19 cellular contexts compared by ENCODE assay signal in genomic region chr4:61041527-61041926, GRCh38.
DNase-seq lines count a peak whose midpoint lies in the region; TF ChIP-seq lines count a peak whose summit lies in the region.
"Had no signal": no experiment of that assay in that cellular context is flagged by ENCODE, and none has a peak within 500 bp of the region (broad histone marks: within the 10 kb centered on the region; RNA-seq: fewer than 3 reads in every experiment).

No MANE protein-coding gene starts in this region.

- H3K9ac ChIP-seq in NT2/D1 (ENCODE audit: insufficient read length, low read depth) (no peak overlapping the region), endodermal cell (ENCODE audit: extremely low read depth, low read length, poor library complexity, severe bottlenecking) (no peak overlapping the region)
- H3K9ac ChIP-seq: SK-N-SH had no signal

- H3K4me1 Mint-ChIP-seq in MCF 10A (ENCODE audit: insufficient read depth, unreplicated experiment) (no peaks in the 10 kb centered on the region), endodermal cell (no peaks in the 10 kb centered on the region)
- H3K4me1 Mint-ChIP-seq in activated T-helper 2 cell treated with anti-CD3 and anti-CD28 coated beads, Interferon-gamma antibody, Interleukin-2, Interleukin-4, amounts not matched to agents 10 μg/mL and 5 μg/mL and 100 μg/mL, durations not matched to agents 14 hours and 24 hours and 36 hours (ENCODE audit: low read depth) = no peaks in the 10 kb centered on the region
- H3K4me1 Mint-ChIP-seq: CD4-positive, CD25-positive, alpha-beta regulatory T cell; T-cell had no signal

- H3K36me3 Mint-ChIP-seq in MCF 10A (ENCODE audit: insufficient read depth, unreplicated experiment) (no peaks in the 10 kb centered on the region), endodermal cell (ENCODE audit: low read depth) (no peaks in the 10 kb centered on the region)
- no peaks in the 10 kb centered on the region for H3K36me3 Mint-ChIP-seq in activated T-helper 2 cell treated with anti-CD3 and anti-CD28 coated beads, Interferon-gamma antibody, Interleukin-2, Interleukin-4, amounts not matched to agents 10 μg/mL and 5 μg/mL and 100 μg/mL, durations not matched to agents 14 hours and 24 hours and 36 hours (ENCODE audit: low read depth)
- H3K36me3 Mint-ChIP-seq: CD4-positive, CD25-positive, alpha-beta regulatory T cell; T-cell had no signal

- H3K27ac ChIP-seq in breast epithelium = no peak overlapping the region
- no peak overlapping the region for H3K27ac ChIP-seq in endodermal cell (ENCODE audit: low read depth, low read length)
- no peak overlapping the region for H3K27ac ChIP-seq in testis

- H3K36me3 ChIP-seq in breast epithelium = no peaks in the 10 kb centered on the region
- no peaks in the 10 kb centered on the region for H3K36me3 ChIP-seq in NT2/D1 (ENCODE audit: insufficient read depth, insufficient read length, low read length)
- H3K36me3 ChIP-seq in endodermal cell (ENCODE audit: control insufficient read depth, insufficient read depth, low read length) = no peaks in the 10 kb centered on the region
- no peaks in the 10 kb centered on the region for H3K36me3 ChIP-seq in testis (ENCODE audit: low read depth, missing control alignments)
- H3K36me3 ChIP-seq: BE2C, HAP-1 had no signal

- no peaks in the 10 kb centered on the region for H3K27me3 ChIP-seq in breast epithelium
- no peaks in the 10 kb centered on the region for H3K27me3 ChIP-seq in NT2/D1 (ENCODE audit: insufficient read depth, insufficient read length)
- no peaks in the 10 kb centered on the region for H3K27me3 ChIP-seq in endodermal cell (ENCODE audit: control insufficient read depth, insufficient read depth, low read length, poor library complexity, severe bottlenecking)
- H3K27me3 ChIP-seq in testis = no peaks in the 10 kb centered on the region
- H3K27me3 ChIP-seq: BE2C had no signal

- intact Hi-C loops in MCF 10A (cut with micrococcal nuclease) = no loop called here
- intact Hi-C loops in breast epithelium (cut with DNase I; ENCODE audit: low total_unique reads) = no loop called here
- intact Hi-C loops in activated T-helper 2 cell treated with anti-CD3 and anti-CD28 coated beads, Interferon-gamma antibody, Interleukin-2, Interleukin-4, amounts not matched to agents 10 μg/mL and 5 μg/mL and 100 μg/mL, durations not matched to agents 14 hours and 24 hours and 36 hours (cut with micrococcal nuclease) = no loop called here
- intact Hi-C loops in testis (cut with DNase I; ENCODE audit: low total_unique reads) = no loop called here

- H3K9me3 Mint-ChIP-seq in MCF 10A (ENCODE audit: unreplicated experiment) = no peaks in the 10 kb centered on the region
- H3K9me3 Mint-ChIP-seq in endodermal cell = no peaks in the 10 kb centered on the region
- peaks cover 28% of the 10 kb centered on the region for H3K9me3 Mint-ChIP-seq in activated T-helper 2 cell treated with anti-CD3 and anti-CD28 coated beads, Interferon-gamma antibody, Interleukin-2, Interleukin-4, amounts not matched to agents 10 μg/mL and 5 μg/mL and 100 μg/mL, durations not matched to agents 14 hours and 24 hours and 36 hours

- POLR2A ChIA-PET in MCF 10A (lab: Yijun Ruan, JAX) = interaction anchor here (0.7 kb wide), 1 partner anchor 35 kb away, joined by 4 read pairs; no protein-coding TSS in a partner anchor

- H3K27me3 Mint-ChIP-seq in MCF 10A (ENCODE audit: insufficient read depth, unreplicated experiment) = no peaks in the 10 kb centered on the region
- H3K27me3 Mint-ChIP-seq in endodermal cell (ENCODE audit: insufficient read depth) = no peaks in the 10 kb centered on the region
- no peaks in the 10 kb centered on the region for H3K27me3 Mint-ChIP-seq in activated T-helper 2 cell treated with anti-CD3 and anti-CD28 coated beads, Interferon-gamma antibody, Interleukin-2, Interleukin-4, amounts not matched to agents 10 μg/mL and 5 μg/mL and 100 μg/mL, durations not matched to agents 14 hours and 24 hours and 36 hours (ENCODE audit: low read depth)
- H3K27me3 Mint-ChIP-seq: CD4-positive, CD25-positive, alpha-beta regulatory T cell; T-cell had no signal

- peak; percentile 27 for DNase-seq in MCF 10A (ENCODE audit: unreplicated experiment)
- no peak for DNase-seq in breast epithelium (ENCODE audit: low spot score in 2 of 2)
- DNase-seq in NT2/D1 (ENCODE audit: low read depth, low spot score) = peak; percentile 18
- DNase-seq in endodermal cell = peak; percentile 51
- no peak for DNase-seq in activated T-helper 2 cell treated with anti-CD3 and anti-CD28 coated beads, Interferon-gamma antibody, Interleukin-2, Interleukin-4, amounts not matched to agents 10 μg/mL and 5 μg/mL and 100 μg/mL, durations not matched to agents 14 hours and 24 hours and 36 hours (ENCODE audit: low spot score)
- no peak for DNase-seq in testis
- no peak for DNase-seq in NCI-H128 (lab: John Stamatoyannopoulos, UW; ENCODE audit: unreplicated experiment)
- DNase-seq: BE2C; CD4-positive, CD25-positive, alpha-beta regulatory T cell; COR-L47; DMS 273 treated with DMSO at 0.1 percent for 48 hours; DND-41; KG1; NCI-H1092 treated with DMSO at 0.1 percent for 48 hours; NCI-H1694 treated with DMSO at 0.1 percent for 48 hours; NCI-H748 treated with DMSO at 0.1 percent for 48 hours; SK-N-SH; T-cell had no signal

- TF ChIP-seq CTCF in MCF 10A (IDR thresholded peaks at IDR 0.05; ENCODE audit: unreplicated experiment) (no peak), breast epithelium (IDR thresholded peaks at IDR 0.05) (no peak), endodermal cell (conservative IDR thresholded peaks at IDR 0.05) (no peak), testis (IDR thresholded peaks at IDR 0.05) (no peak)

- no peak for TF ChIP-seq POLR2A in breast epithelium (IDR thresholded peaks at IDR 0.05)
- TF ChIP-seq POLR2A in testis (IDR thresholded peaks at IDR 0.05) = no peak

- BruUV-seq in MCF 10A (replicated peaks; lab: Mats Ljungman, UMichigan) = no TSS peak

- CTCF ChIA-PET in MCF 10A (lab: Yijun Ruan, JAX) = no interaction called here

- H3K4me3 ChIP-seq in breast epithelium (no peak overlapping the region), NT2/D1 (ENCODE audit: insufficient read length, low read depth) (no peak overlapping the region), endodermal cell (ENCODE audit: low read length) (no peak overlapping the region), testis (no peak overlapping the region)
- H3K4me3 ChIP-seq: HAP-1 had no signal

- H3K9me3 ChIP-seq in breast epithelium = no peaks in the 10 kb centered on the region
- H3K9me3 ChIP-seq in NT2/D1 (ENCODE audit: insufficient read depth, low read length) = no peaks in the 10 kb centered on the region
- no peaks in the 10 kb centered on the region for H3K9me3 ChIP-seq in endodermal cell (ENCODE audit: control insufficient read depth, low read length)
- no peaks in the 10 kb centered on the region for H3K9me3 ChIP-seq in testis
- H3K9me3 ChIP-seq: BE2C, HAP-1, SK-N-SH had no signal

- 70 to 87% methylated on average over 2 of the region's 2 CpGs for WGBS in endodermal cell (ENCODE audit: insufficient coverage in 1 of 2, insufficient read length in 1 of 2), 2 experiments
- 76 to 83% methylated on average over 2 of the region's 2 CpGs for WGBS in testis, 2 donors

- H3K27ac Mint-ChIP-seq in MCF 10A (ENCODE audit: low read depth, unreplicated experiment) = no peak overlapping the region
- no peak overlapping the region for H3K27ac Mint-ChIP-seq in endodermal cell
- H3K27ac Mint-ChIP-seq in activated T-helper 2 cell treated with anti-CD3 and anti-CD28 coated beads, Interferon-gamma antibody, Interleukin-2, Interleukin-4, amounts not matched to agents 10 μg/mL and 5 μg/mL and 100 μg/mL, durations not matched to agents 14 hours and 24 hours and 36 hours = no peak overlapping the region
- H3K27ac Mint-ChIP-seq: CD4-positive, CD25-positive, alpha-beta regulatory T cell; T-cell had no signal

- H3K4me1 ChIP-seq in breast epithelium (no peaks in the 10 kb centered on the region), NT2/D1 (ENCODE audit: insufficient read depth, insufficient read length) (no peaks in the 10 kb centered on the region), endodermal cell (ENCODE audit: control insufficient read depth, insufficient read depth, low read length) (no peaks in the 10 kb centered on the region), testis (no peaks in the 10 kb centered on the region)
- H3K4me1 ChIP-seq: BE2C, HAP-1 had no signal

- H3K4me3 Mint-ChIP-seq in MCF 10A (ENCODE audit: unreplicated experiment) = no peak overlapping the region
- H3K4me3 Mint-ChIP-seq in endodermal cell = no peak overlapping the region
- H3K4me3 Mint-ChIP-seq in activated T-helper 2 cell treated with anti-CD3 and anti-CD28 coated beads, Interferon-gamma antibody, Interleukin-2, Interleukin-4, amounts not matched to agents 10 μg/mL and 5 μg/mL and 100 μg/mL, durations not matched to agents 14 hours and 24 hours and 36 hours (ENCODE audit: low read depth) = no peak overlapping the region
- H3K4me3 Mint-ChIP-seq: CD4-positive, CD25-positive, alpha-beta regulatory T cell; T-cell had no signal

Comparison
In these comparisons a context has a peak if more than half of its experiments do, and no peak if none do; other contexts are left out.
1. DNase-seq: peak in MCF 10A (single experiment), NT2/D1 (single experiment) and endodermal cell (single experiment); none in breast epithelium (0 of 2), activated T-helper 2 cell treated with anti-CD3 and anti-CD28 coated beads, Interferon-gamma antibody, Interleukin-2, Interleukin-4, amounts not matched to agents 10 μg/mL and 5 μg/mL and 100 μg/mL, durations not matched to agents 14 hours and 24 hours and 36 hours (single experiment), testis (single experiment) and NCI-H128 (single experiment).